9 cellular contexts compared by ENCODE assay signal in genomic region chr20:9919271-9920014, GRCh38.
DNase-seq lines count a peak whose midpoint lies in the region; ATAC-seq and TF ChIP-seq lines count a peak whose summit lies in the region.
"Had no signal": no experiment of that assay in that cellular context is flagged by ENCODE, and none has a peak within 500 bp of the region (broad histone marks: within the 10 kb centered on the region; RNA-seq: fewer than 3 reads in every experiment).

No MANE protein-coding gene starts in this region.

- WGBS in spleen, 5 donors: 58 to 70% (median 63%) methylated on average over 5 of the region's 5 CpGs

- intact Hi-C loops in spleen (cut with DNase I; ENCODE audit: low total_unique reads): no loop called here

- ATAC-seq in GM18508 (IDR thresholded peaks at IDR 0.05; ENCODE audit: insufficient read depth, unreplicated experiment) (peak; percentile 93), GM21515 (IDR thresholded peaks at IDR 0.05; ENCODE audit: unreplicated experiment) (peak; percentile 85), HG03108 (IDR thresholded peaks at IDR 0.05; ENCODE audit: unreplicated experiment) (peak; percentile 74)

- DNase-seq in OCI-M1 (lab: John Stamatoyannopoulos, UW): peak; percentile 29
- DNase-seq in ecto neural progenitor cell (ENCODE audit: low spot score): no peak
- no peak for DNase-seq in spleen
- DNase-seq in HuH-7 (ENCODE audit: low spot score): no peak
- DNase-seq in GOT3 (lab: John Stamatoyannopoulos, UW): no peak

- H3K4me3 ChIP-seq in spleen: no peak overlapping the region

- TF ChIP-seq POLR2A in spleen (IDR thresholded peaks at IDR 0.05): no peak

- no peaks in the 10 kb centered on the region for H3K36me3 ChIP-seq in spleen

- no peaks in the 10 kb centered on the region for H3K27me3 ChIP-seq in spleen (replicated peaks in 1 of 7)

- H3K4me1 ChIP-seq in spleen: peaks cover 0 to 5% (median 0%) of the 10 kb centered on the region in 6 donors

- H3K9me3 ChIP-seq in spleen: no peaks in the 10 kb centered on the region

- no peak overlapping the region for H3K27ac ChIP-seq in spleen
- H3K27ac ChIP-seq: C4-2B had no signal

- TF ChIP-seq CTCF in spleen (IDR thresholded peaks at IDR 0.05 in 8 of 11, conservative IDR thresholded peaks at IDR 0.05 in 3 of 11): no peak
